1 cellular context compared by ENCODE assay signal in the genomic region with DNA sequence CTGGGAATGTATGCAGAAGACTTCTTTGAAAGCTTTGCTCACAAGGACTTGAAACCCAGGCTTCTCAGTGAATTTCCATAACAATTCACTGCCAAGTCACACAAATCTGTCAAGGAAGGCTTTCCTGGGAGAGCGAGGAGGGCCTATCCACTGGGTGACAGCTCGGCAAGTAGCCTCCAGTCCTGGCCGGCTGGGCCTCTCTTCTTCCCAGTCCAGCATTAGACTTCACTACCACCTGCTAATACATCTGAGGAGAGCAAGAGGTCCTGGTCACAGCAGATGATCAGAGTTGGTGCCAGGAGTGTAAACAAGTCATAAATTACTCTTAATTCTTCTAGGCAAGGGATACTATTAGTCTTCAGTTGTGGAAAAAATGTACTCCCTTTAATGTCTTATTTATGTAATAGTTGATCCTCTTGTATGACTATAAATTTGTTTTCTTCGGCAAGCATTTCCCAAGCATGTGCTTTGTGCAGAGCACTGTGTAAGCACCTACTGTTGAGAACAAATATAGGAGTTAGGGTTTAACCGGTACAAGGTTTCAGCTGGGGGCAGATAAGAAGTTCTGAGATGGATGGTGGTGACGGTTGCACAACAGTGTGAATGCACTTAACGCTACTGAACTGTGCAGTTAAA.
TF ChIP-seq lines count a peak whose summit lies in the region.

No MANE protein-coding gene starts in this region.

TF ChIP-seq in GM23338, 12 proteins besides CTCF, POLR2A, EP300 and RAD21 (continued from another document):
- TF ChIP-seq, protein P1, sequence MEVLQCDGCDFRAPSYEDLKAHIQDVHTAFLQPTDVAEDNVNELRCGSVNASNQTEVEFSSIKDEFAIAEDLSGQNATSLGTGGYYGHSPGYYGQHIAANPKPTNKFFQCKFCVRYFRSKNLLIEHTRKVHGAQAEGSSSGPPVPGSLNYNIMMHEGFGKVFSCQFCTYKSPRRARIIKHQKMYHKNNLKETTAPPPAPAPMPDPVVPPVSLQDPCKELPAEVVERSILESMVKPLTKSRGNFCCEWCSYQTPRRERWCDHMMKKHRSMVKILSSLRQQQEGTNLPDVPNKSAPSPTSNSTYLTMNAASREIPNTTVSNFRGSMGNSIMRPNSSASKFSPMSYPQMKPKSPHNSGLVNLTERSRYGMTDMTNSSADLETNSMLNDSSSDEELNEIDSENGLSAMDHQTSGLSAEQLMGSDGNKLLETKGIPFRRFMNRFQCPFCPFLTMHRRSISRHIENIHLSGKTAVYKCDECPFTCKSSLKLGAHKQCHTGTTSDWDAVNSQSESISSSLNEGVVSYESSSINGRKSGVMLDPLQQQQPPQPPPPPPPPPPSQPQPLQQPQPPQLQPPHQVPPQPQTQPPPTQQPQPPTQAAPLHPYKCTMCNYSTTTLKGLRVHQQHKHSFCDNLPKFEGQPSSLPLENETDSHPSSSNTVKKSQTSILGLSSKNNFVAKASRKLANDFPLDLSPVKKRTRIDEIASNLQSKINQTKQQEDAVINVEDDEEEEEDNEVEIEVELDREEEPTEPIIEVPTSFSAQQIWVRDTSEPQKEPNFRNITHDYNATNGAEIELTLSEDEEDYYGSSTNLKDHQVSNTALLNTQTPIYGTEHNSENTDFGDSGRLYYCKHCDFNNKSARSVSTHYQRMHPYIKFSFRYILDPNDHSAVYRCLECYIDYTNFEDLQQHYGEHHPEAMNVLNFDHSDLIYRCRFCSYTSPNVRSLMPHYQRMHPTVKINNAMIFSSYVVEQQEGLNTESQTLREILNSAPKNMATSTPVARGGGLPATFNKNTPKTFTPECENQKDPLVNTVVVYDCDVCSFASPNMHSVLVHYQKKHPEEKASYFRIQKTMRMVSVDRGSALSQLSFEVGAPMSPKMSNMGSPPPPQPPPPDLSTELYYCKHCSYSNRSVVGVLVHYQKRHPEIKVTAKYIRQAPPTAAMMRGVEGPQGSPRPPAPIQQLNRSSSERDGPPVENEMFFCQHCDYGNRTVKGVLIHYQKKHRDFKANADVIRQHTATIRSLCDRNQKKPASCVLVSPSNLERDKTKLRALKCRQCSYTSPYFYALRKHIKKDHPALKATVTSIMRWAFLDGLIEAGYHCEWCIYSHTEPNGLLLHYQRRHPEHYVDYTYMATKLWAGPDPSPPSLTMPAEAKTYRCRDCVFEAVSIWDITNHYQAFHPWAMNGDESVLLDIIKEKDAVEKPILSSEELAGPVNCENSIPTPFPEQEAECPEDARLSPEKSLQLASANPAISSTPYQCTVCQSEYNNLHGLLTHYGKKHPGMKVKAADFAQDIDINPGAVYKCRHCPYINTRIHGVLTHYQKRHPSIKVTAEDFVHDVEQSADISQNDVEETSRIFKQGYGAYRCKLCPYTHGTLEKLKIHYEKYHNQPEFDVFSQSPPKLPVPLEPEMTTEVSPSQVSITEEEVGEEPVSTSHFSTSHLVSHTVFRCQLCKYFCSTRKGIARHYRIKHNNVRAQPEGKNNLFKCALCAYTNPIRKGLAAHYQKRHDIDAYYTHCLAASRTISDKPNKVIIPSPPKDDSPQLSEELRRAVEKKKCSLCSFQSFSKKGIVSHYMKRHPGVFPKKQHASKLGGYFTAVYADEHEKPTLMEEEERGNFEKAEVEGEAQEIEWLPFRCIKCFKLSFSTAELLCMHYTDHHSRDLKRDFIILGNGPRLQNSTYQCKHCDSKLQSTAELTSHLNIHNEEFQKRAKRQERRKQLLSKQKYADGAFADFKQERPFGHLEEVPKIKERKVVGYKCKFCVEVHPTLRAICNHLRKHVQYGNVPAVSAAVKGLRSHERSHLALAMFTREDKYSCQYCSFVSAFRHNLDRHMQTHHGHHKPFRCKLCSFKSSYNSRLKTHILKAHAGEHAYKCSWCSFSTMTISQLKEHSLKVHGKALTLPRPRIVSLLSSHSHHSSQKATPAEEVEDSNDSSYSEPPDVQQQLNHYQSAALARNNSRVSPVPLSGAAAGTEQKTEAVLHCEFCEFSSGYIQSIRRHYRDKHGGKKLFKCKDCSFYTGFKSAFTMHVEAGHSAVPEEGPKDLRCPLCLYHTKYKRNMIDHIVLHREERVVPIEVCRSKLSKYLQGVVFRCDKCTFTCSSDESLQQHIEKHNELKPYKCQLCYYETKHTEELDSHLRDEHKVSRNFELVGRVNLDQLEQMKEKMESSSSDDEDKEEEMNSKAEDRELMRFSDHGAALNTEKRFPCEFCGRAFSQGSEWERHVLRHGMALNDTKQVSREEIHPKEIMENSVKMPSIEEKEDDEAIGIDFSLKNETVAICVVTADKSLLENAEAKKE (CRISPR knock-in tag; IDR thresholded peaks at IDR 0.05): no peak; the same call in 1 of the 2 replicates
- no peak for TF ChIP-seq EZH2 (IDR thresholded peaks at IDR 0.05; ENCODE audit: low read depth, unreplicated experiment)
- TF ChIP-seq ZNF331 (CRISPR knock-in tag; IDR thresholded peaks at IDR 0.05; ENCODE audit: low read depth): no peak
- TF ChIP-seq JUNB (IDR thresholded peaks at IDR 0.05; ENCODE audit: unreplicated experiment): no peak
- no peak for TF ChIP-seq ZNF114 (CRISPR knock-in tag; IDR thresholded peaks at IDR 0.05)
- no peak for TF ChIP-seq CREB1 (CRISPR knock-in tag; IDR thresholded peaks at IDR 0.05; ENCODE audit: low read depth)
TF ChIP-seq in GM23338: peak in this region for 0.
